16 cellular contexts compared by ENCODE assay signal in genomic region chr5:5522336-5522735, GRCh38.
A peak's percentile ranks its signal among the peaks of the same experiment; 100 is the strongest.
DNase-seq lines count a peak whose midpoint lies in the region; ATAC-seq lines count a peak whose summit lies in the region.
"Had no signal": no experiment of that assay in that cellular context is flagged by ENCODE, and none has a peak within 500 bp of the region (broad histone marks: within the 10 kb centered on the region; RNA-seq: fewer than 3 reads in every experiment).

No MANE protein-coding gene starts in this region.

- H3K27me3 ChIP-seq in HUES6 (ENCODE audit: control insufficient read depth, insufficient read depth, low read length): no peaks in the 10 kb centered on the region
- H3K27me3 ChIP-seq in iPS-20b (ENCODE audit: insufficient read depth, low read length): no peaks in the 10 kb centered on the region

- POLR2A ChIA-PET in T-cell (lab: Charles Lee): no interaction called here

- H3K9me3 ChIP-seq in HUES6 (ENCODE audit: control insufficient read depth, insufficient read depth, low read depth, low read length): peaks cover 11% of the 10 kb centered on the region
- H3K9me3 ChIP-seq in iPS-20b (ENCODE audit: insufficient read depth, low read depth, low read length): no peaks in the 10 kb centered on the region; the same call in 1 of the 2 replicates
- H3K9me3 ChIP-seq: SK-N-SH had no signal

- ATAC-seq in activated CD8-positive, alpha-beta memory T cell treated with anti-CD3 and anti-CD28 coated beads, Interleukin-2, amount 10 ng/mL, durations not matched to agents 7 days and 5 days: no peak
- no peak for ATAC-seq in activated naive CD8-positive, alpha-beta T cell treated with anti-CD3 and anti-CD28 coated beads, Interleukin-2, amount 50 U/mL, for 24 hours
- ATAC-seq in HG02798 (IDR thresholded peaks at IDR 0.05; ENCODE audit: poor library complexity, unreplicated experiment) (no peak), T-cell (replicated peaks in 1 of 4) (no peak)

- H3K4me3 ChIP-seq in HUES6 (ENCODE audit: low read depth, low read length) (no peak overlapping the region), iPS-20b (ENCODE audit: low read length) (peak overlapping the region; percentile 41; the same call in 1 of the 2 replicates)

- no peaks in the 10 kb centered on the region for H3K27me3 Mint-ChIP-seq in activated CD8-positive, alpha-beta memory T cell treated with anti-CD3 and anti-CD28 coated beads, Interleukin-2, amount 10 ng/mL, durations not matched to agents 7 days and 5 days
- H3K27me3 Mint-ChIP-seq in activated naive CD8-positive, alpha-beta T cell treated with anti-CD3 and anti-CD28 coated beads, Interleukin-2, amount 50 U/mL, for 24 hours: no peaks in the 10 kb centered on the region
- H3K27me3 Mint-ChIP-seq in T-cell: no peaks in the 10 kb centered on the region

- H3K4me1 ChIP-seq in HUES6 (ENCODE audit: control insufficient read depth, insufficient read depth, low read length): peaks cover 25% of the 10 kb centered on the region
- H3K4me1 ChIP-seq in iPS-20b (ENCODE audit: insufficient read depth, low read length): peaks cover 22% of the 10 kb centered on the region; the same call in 1 of the 2 replicates

- H3K27ac ChIP-seq in HUES6 (ENCODE audit: low read depth, low read length) (peak overlapping the region; percentile 92), iPS-20b (ENCODE audit: low read length) (peak overlapping the region; percentile 39)

- H3K4me3 Mint-ChIP-seq in activated CD8-positive, alpha-beta memory T cell treated with anti-CD3 and anti-CD28 coated beads, Interleukin-2, amount 10 ng/mL, durations not matched to agents 7 days and 5 days: no peak overlapping the region
- no peak overlapping the region for H3K4me3 Mint-ChIP-seq in activated naive CD8-positive, alpha-beta T cell treated with anti-CD3 and anti-CD28 coated beads, Interleukin-2, amount 50 U/mL, for 24 hours
- no peak overlapping the region for H3K4me3 Mint-ChIP-seq in T-cell

- H3K9me3 Mint-ChIP-seq in activated CD8-positive, alpha-beta memory T cell treated with anti-CD3 and anti-CD28 coated beads, Interleukin-2, amount 10 ng/mL, durations not matched to agents 7 days and 5 days (ENCODE audit: low read depth): peaks cover 5% of the 10 kb centered on the region
- H3K9me3 Mint-ChIP-seq in activated naive CD8-positive, alpha-beta T cell treated with anti-CD3 and anti-CD28 coated beads, Interleukin-2, amount 50 U/mL, for 24 hours: peaks cover 27% of the 10 kb centered on the region
- peaks cover 0 to 4% (median 0%) of the 10 kb centered on the region in 3 donors for H3K9me3 Mint-ChIP-seq in T-cell

- CTCF ChIA-PET in activated CD8-positive, alpha-beta memory T cell treated with anti-CD3 and anti-CD28 coated beads, Interleukin-2, amount 10 ng/mL, durations not matched to agents 7 days and 5 days (lab: Charles Lee): interaction anchor here (0.7 kb wide), 1 partner anchor 99 kb away, joined by 3 read pairs; no protein-coding TSS in a partner anchor
- CTCF ChIA-PET in T-cell (lab: Charles Lee): no interaction called here

- peak overlapping the region; percentile 53 for H3K9ac ChIP-seq in HUES6 (ENCODE audit: low read length)
- H3K9ac ChIP-seq in iPS-20b (ENCODE audit: low read depth, low read length): peak overlapping the region; percentile 47; the same call in 1 of the 2 replicates
- H3K9ac ChIP-seq: SK-N-SH had no signal

- no peak for DNase-seq in activated CD8-positive, alpha-beta memory T cell treated with anti-CD3 and anti-CD28 coated beads, Interleukin-2, amount 10 ng/mL, durations not matched to agents 7 days and 5 days
- DNase-seq in activated CD8-positive, alpha-beta memory T cell treated with anti-CD3 and anti-CD28 coated beads, Interleukin-2, amount 50 U/mL, for 4 hours: no peak
- no peak for DNase-seq in activated naive CD8-positive, alpha-beta T cell treated with anti-CD3 and anti-CD28 coated beads, Interleukin-2, amount 50 U/mL, for 24 hours
- DNase-seq in COR-L47 (lab: John Stamatoyannopoulos, UW): no peak
- DNase-seq in T-cell: no peak
- DNase-seq: C1 segment of cervical spinal cord, GDM1, HCEC 1CT, NCI-H1092, NCI-H146, NCI-H510A treated with DMSO at 0.1 percent for 48 hours, NCI-H82, SK-N-SH had no signal

- H3K4me1 Mint-ChIP-seq in activated CD8-positive, alpha-beta memory T cell treated with anti-CD3 and anti-CD28 coated beads, Interleukin-2, amount 10 ng/mL, durations not matched to agents 7 days and 5 days: peaks cover 31% of the 10 kb centered on the region
- peaks cover 37% of the 10 kb centered on the region for H3K4me1 Mint-ChIP-seq in activated naive CD8-positive, alpha-beta T cell treated with anti-CD3 and anti-CD28 coated beads, Interleukin-2, amount 50 U/mL, for 24 hours
- H3K4me1 Mint-ChIP-seq in T-cell: peaks cover 14 to 21% (median 18%) of the 10 kb centered on the region in 3 donors

- H3K36me3 Mint-ChIP-seq in activated CD8-positive, alpha-beta memory T cell treated with anti-CD3 and anti-CD28 coated beads, Interleukin-2, amount 10 ng/mL, durations not matched to agents 7 days and 5 days: peaks cover 39% of the 10 kb centered on the region
- no peaks in the 10 kb centered on the region for H3K36me3 Mint-ChIP-seq in activated naive CD8-positive, alpha-beta T cell treated with anti-CD3 and anti-CD28 coated beads, Interleukin-2, amount 50 U/mL, for 24 hours (ENCODE audit: low read depth)
- H3K36me3 Mint-ChIP-seq in T-cell: peaks cover 9% of the 10 kb centered on the region

- H3K36me3 ChIP-seq in HUES6 (ENCODE audit: control insufficient read depth, insufficient read depth, low read length) (no peaks in the 10 kb centered on the region), iPS-20b (ENCODE audit: insufficient read depth, low read depth, low read length) (no peaks in the 10 kb centered on the region)

- H3K27ac Mint-ChIP-seq in activated CD8-positive, alpha-beta memory T cell treated with anti-CD3 and anti-CD28 coated beads, Interleukin-2, amount 10 ng/mL, durations not matched to agents 7 days and 5 days: peak overlapping the region; percentile 68
- peak overlapping the region; percentile 5 for H3K27ac Mint-ChIP-seq in activated naive CD8-positive, alpha-beta T cell treated with anti-CD3 and anti-CD28 coated beads, Interleukin-2, amount 50 U/mL, for 24 hours
- H3K27ac Mint-ChIP-seq in T-cell: no peak overlapping the region

Comparison
In these comparisons a context has a peak if more than half of its experiments do, and no peak if none do; other contexts are left out.
1. H3K27ac Mint-ChIP-seq: peak in activated CD8-positive, alpha-beta memory T cell treated with anti-CD3 and anti-CD28 coated beads, Interleukin-2, amount 10 ng/mL, durations not matched to agents 7 days and 5 days (single experiment) and activated naive CD8-positive, alpha-beta T cell treated with anti-CD3 and anti-CD28 coated beads, Interleukin-2, amount 50 U/mL, for 24 hours (single experiment); none in T-cell (0 of 2).